Comparison of ENCODE assay signal across 8 cellular contexts in the genomic region with DNA sequence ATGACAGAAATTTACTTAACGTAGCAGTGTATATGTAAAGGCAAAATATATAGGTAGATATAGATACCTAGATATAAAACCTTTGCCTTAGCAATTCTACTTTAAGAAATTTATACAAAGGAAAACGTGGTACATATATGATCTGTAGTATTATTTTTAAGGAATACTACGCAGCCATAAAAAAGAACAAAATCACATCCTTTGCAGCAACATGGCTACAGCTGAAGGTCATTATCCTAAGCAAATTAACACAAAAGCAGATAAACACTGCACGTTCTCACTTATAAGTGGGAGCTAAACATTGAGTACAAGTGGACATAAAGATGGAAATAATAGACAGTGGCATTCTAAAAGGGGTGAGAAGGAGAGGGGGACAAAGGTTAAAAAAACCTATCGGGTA. TPM values are rescaled to one million over a fixed set of nuclear protein-coding genes. Genes with fewer than 3 reads are reported as not detected.
"Had no signal": no experiment of that assay in that cellular context is flagged by ENCODE, and none has a peak within 500 bp of the region (broad histone marks: within the 10 kb centered on the region; RNA-seq: fewer than 3 reads in every experiment).

No MANE protein-coding gene starts in this region.

- FAIRE-seq: HepG2, HTR-8/SVneo had no signal

- H3K4me2 ChIP-seq: KMS-11 had no signal

- ATAC-seq: HepG2 had no signal

- DNase-seq: IMR-90, KBM-7, KG1 had no signal

- H3K27ac ChIP-seq: HL-60, KMS-11 had no signal

- H3K9ac ChIP-seq: KMS-11 had no signal

RNA-seq across cellular contexts. Expression of a gene that starts 14.8 kb away (rescaled TPM):
- total RNA-seq: HT-29, IMR-90 had no signal
